ENCODE assay signal across 9 cellular contexts in genomic region chr4:108466936-108467902, GRCh38.
DNase-seq lines count a peak whose midpoint lies in the region; ATAC-seq lines count a peak whose summit lies in the region.
"Had no signal": no experiment of that assay in that cellular context is flagged by ENCODE, and none has a peak within 500 bp of the region (broad histone marks: within the 10 kb centered on the region; RNA-seq: fewer than 3 reads in every experiment).

No MANE protein-coding gene starts in this region.

- intact Hi-C loops in right cardiac atrium (cut with DNase I) = no loop called here

- H4K20me1 ChIP-seq in GM23248 (ENCODE audit: insufficient read depth) = no peaks in the 10 kb centered on the region

- H3K9me3 ChIP-seq in GM23248 (ENCODE audit: low read depth) (no peaks in the 10 kb centered on the region), right cardiac atrium (ENCODE audit: control insufficient read depth, low read length) (no peaks in the 10 kb centered on the region)
- H3K9me3 ChIP-seq: pancreas had no signal

- H3K27ac Mint-ChIP-seq in stimulated activated naive CD8-positive, alpha-beta T cell treated with anti-CD3 and anti-CD28 coated beads, Interleukin-15, Interleukin-2, amounts not matched to agents 100 ng/mL and 50 ng/mL, for 24 hours = peak overlapping the region; percentile 65
- H3K27ac Mint-ChIP-seq: activated B cell treated with CpG ODN at 0.5 μM for 24 hours had no signal

- peak; percentile 71 for DNase-seq in GM23248
- DNase-seq in LHCN-M2 (ENCODE audit: low read depth) = peak; percentile 93
- DNase-seq in brain pericyte (ENCODE audit: low read depth, low spot score) = peak; percentile 40
- no peak for DNase-seq in right cardiac atrium
- DNase-seq in iPS-NIHi11 (ENCODE audit: low spot score) = no peak
- DNase-seq: activated B cell treated with CpG ODN at 0.5 μM for 24 hours, pancreas had no signal

- no peaks in the 10 kb centered on the region for H3F3A ChIP-seq in GM23248 (ENCODE audit: insufficient read depth)

- H3K27ac ChIP-seq in GM23248 (no peak overlapping the region), right cardiac atrium (ENCODE audit: low read length) (no peak overlapping the region)
- H3K27ac ChIP-seq: pancreas had no signal

- 47 to 48% methylated on average over 7 of the region's 7 CpGs for WGBS in GM23248 (ENCODE audit: low coverage in 1 of 2, low lambda C conversion rate in 2 of 2, missing lambda C conversion rate in 2 of 2), 2 experiments
- 78% methylated on average over 7 of the region's 7 CpGs for WGBS in right cardiac atrium

- H3K27me3 ChIP-seq in GM23248 (replicated peaks; ENCODE audit: insufficient read depth) (peaks cover 29% of the 10 kb centered on the region), right cardiac atrium (ENCODE audit: control insufficient read depth, insufficient read depth) (no peaks in the 10 kb centered on the region)
- H3K27me3 ChIP-seq: pancreas had no signal

- H3K9ac ChIP-seq in GM23248 = no peak overlapping the region

- no peak overlapping the region for H3K4me2 ChIP-seq in GM23248 (ENCODE audit: unreplicated experiment)

- no peaks in the 10 kb centered on the region for H3K27me3 Mint-ChIP-seq in stimulated activated naive CD8-positive, alpha-beta T cell treated with anti-CD3 and anti-CD28 coated beads, Interleukin-15, Interleukin-2, amounts not matched to agents 100 ng/mL and 50 ng/mL, for 24 hours
- H3K27me3 Mint-ChIP-seq: activated B cell treated with CpG ODN at 0.5 μM for 24 hours had no signal

- H3K9me3 Mint-ChIP-seq in stimulated activated naive CD8-positive, alpha-beta T cell treated with anti-CD3 and anti-CD28 coated beads, Interleukin-15, Interleukin-2, amounts not matched to agents 100 ng/mL and 50 ng/mL, for 24 hours = no peaks in the 10 kb centered on the region
- H3K9me3 Mint-ChIP-seq: activated B cell treated with CpG ODN at 0.5 μM for 24 hours had no signal

- no peaks in the 10 kb centered on the region for H3K9me2 ChIP-seq in GM23248 (ENCODE audit: insufficient read depth)

- in situ Hi-C loops in GM23248 (cut with MboI) = no loop called here

- no peaks in the 10 kb centered on the region for H3K79me2 ChIP-seq in GM23248 (ENCODE audit: insufficient read depth)

- H3K4me1 ChIP-seq in GM23248 (ENCODE audit: insufficient read depth) = peaks cover 7% of the 10 kb centered on the region; the same call in 1 of the 2 replicates
- no peaks in the 10 kb centered on the region for H3K4me1 ChIP-seq in right cardiac atrium (ENCODE audit: control insufficient read depth, insufficient read depth, low read length)
- H3K4me1 ChIP-seq: pancreas had no signal

- H3K4me1 Mint-ChIP-seq in stimulated activated naive CD8-positive, alpha-beta T cell treated with anti-CD3 and anti-CD28 coated beads, Interleukin-15, Interleukin-2, amounts not matched to agents 100 ng/mL and 50 ng/mL, for 24 hours (ENCODE audit: low read depth) = peaks cover 39% of the 10 kb centered on the region
- H3K4me1 Mint-ChIP-seq: activated B cell treated with CpG ODN at 0.5 μM for 24 hours had no signal

- no peaks in the 10 kb centered on the region for H3K36me3 Mint-ChIP-seq in stimulated activated naive CD8-positive, alpha-beta T cell treated with anti-CD3 and anti-CD28 coated beads, Interleukin-15, Interleukin-2, amounts not matched to agents 100 ng/mL and 50 ng/mL, for 24 hours (ENCODE audit: low read depth)

- no peaks in the 10 kb centered on the region for H3K36me3 ChIP-seq in GM23248 (ENCODE audit: low read depth)
- H3K36me3 ChIP-seq: pancreas had no signal

- peak overlapping the region; percentile 25 for H3K4me3 Mint-ChIP-seq in stimulated activated naive CD8-positive, alpha-beta T cell treated with anti-CD3 and anti-CD28 coated beads, Interleukin-15, Interleukin-2, amounts not matched to agents 100 ng/mL and 50 ng/mL, for 24 hours
- H3K4me3 Mint-ChIP-seq: activated B cell treated with CpG ODN at 0.5 μM for 24 hours had no signal

- H3K4me3 ChIP-seq in GM23248 = no peak overlapping the region
- no peak overlapping the region for H3K4me3 ChIP-seq in right cardiac atrium (ENCODE audit: low read length)
- H3K4me3 ChIP-seq: pancreas had no signal

- no peak overlapping the region for H2AFZ ChIP-seq in GM23248

- ATAC-seq in GM18511 (IDR thresholded peaks at IDR 0.05; ENCODE audit: unreplicated experiment) (peak; percentile 99), right cardiac atrium (no peak)

Comparison
In these comparisons a context has a peak if more than half of its experiments do, and no peak if none do; other contexts are left out.
1. DNase-seq: peak in GM23248 (single experiment), LHCN-M2 (single experiment) and brain pericyte (single experiment); none in right cardiac atrium (0 of 3) and iPS-NIHi11 (single experiment).